In the genomic region with DNA sequence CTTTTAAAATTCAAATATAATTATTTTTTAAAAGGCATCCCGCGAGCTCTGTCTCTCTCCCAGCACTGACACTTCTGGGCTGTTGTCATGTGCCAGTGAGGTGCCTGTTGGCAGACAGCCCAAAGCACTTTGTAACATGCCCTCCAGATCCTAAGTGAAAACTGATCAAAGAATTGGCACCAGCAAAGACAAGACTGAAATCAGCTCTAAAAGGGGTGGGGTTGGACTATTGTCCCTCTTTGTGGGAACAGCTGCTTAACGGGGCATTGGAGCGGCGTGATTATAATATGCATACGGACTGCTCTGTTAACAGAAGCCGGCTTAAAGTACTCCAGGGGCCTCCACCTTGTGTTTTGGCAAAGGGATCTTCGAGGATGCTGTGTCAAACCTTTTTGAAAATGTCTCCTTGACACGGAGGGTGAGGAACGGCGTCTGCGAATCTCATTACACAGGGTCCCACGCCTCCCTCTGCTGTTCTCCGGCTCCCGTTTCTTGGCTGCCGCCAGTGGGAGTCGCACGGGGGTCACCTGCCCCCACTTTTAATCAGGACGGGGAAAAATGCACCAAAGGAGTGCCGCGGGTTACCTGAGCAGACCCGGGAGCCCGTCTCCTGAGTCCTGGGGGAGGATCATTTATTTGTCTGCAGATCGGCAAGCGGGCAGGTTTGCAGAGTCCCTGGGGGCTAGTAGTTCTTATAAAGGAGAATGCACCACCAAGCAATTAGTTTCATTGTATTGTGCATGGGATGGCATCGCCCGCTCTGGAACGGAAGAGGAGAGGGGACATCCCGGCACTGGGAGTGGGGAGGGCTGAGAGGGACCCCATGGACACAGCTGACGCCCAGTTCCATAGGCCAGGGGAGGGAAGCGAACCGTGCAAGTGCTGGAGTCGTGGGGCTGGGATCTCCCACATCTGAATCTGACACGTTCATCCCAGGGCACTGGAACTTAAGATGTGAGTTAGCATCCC, we compare ENCODE assay signal across 9 cellular contexts. TPM values are rescaled to one million over a fixed set of nuclear protein-coding genes. Genes with fewer than 3 reads are reported as not detected.
DNase-seq lines count a peak whose midpoint lies in the region; ATAC-seq, FAIRE-seq and TF ChIP-seq lines count a peak whose summit lies in the region.
"Had no signal": no experiment of that assay in that cellular context is flagged by ENCODE, and none has a peak within 500 bp of the region (broad histone marks: within the 10 kb centered on the region; RNA-seq: fewer than 3 reads in every experiment).

No MANE protein-coding gene starts in this region.

- no peak overlapping the region for H3K27ac ChIP-seq in endothelial cell of umbilical vein (ENCODE audit: insufficient read depth, low read depth, low read length)
- H3K27ac ChIP-seq: HL-60 had no signal

- H3K9ac ChIP-seq in endothelial cell of umbilical vein (replicated peaks; ENCODE audit: extremely low read depth, insufficient read depth, low read length) = no peak overlapping the region

- peak overlapping the region; percentile 14 for H3K4me3 Mint-ChIP-seq in osteocyte (ENCODE audit: unreplicated experiment)

- dilution Hi-C loops in endothelial cell of umbilical vein (cut with MboI; ENCODE audit: extremely low pct_ligation_motif_present, low sequenced_read_pairs) = no loop called here

- peaks cover 12% of the 10 kb centered on the region for H3K4me1 Mint-ChIP-seq in osteocyte (ENCODE audit: unreplicated experiment)

- no peak overlapping the region for H3K4me3 ChIP-seq in endothelial cell of umbilical vein (replicated peaks in 1 of 3; ENCODE audit: insufficient read depth in 1 of 3, low read depth in 1 of 3, low read length in 3 of 3)

- CTCF ChIA-PET in endothelial cell of umbilical vein (lab: Charles Lee) = interaction anchor here (0.9 to 1.8 kb wide), 4 partner anchors 9 to 776 kb away, joined by 3 to 8 read pairs (median 5); no protein-coding TSS in a partner anchor

- no peak overlapping the region for H2AFZ ChIP-seq in endothelial cell of umbilical vein (ENCODE audit: low read depth, low read length)

- no peak overlapping the region for H3K4me2 ChIP-seq in endothelial cell of umbilical vein (ENCODE audit: insufficient read depth, low read length)

- peaks cover 32% of the 10 kb centered on the region for H3K27me3 Mint-ChIP-seq in osteocyte (ENCODE audit: unreplicated experiment)

- in situ Hi-C loops in G401 (cut with HindIII; ENCODE audit: low sequenced_read_pairs) = no loop called here

- no peaks in the 10 kb centered on the region for H3K36me3 ChIP-seq in endothelial cell of umbilical vein (ENCODE audit: control insufficient read depth in 2 of 2, extremely low read depth in 1 of 2, insufficient read depth in 2 of 2, low read length in 2 of 2)

- no peaks in the 10 kb centered on the region for H3K4me1 ChIP-seq in endothelial cell of umbilical vein (ENCODE audit: control insufficient read depth, extremely low read depth, insufficient read depth, low read length)

- POLR2A ChIA-PET in endothelial cell of umbilical vein (lab: Charles Lee) = no interaction called here

- intact Hi-C loops in endothelial cell of umbilical vein (cut with micrococcal nuclease) = no loop called here

- no peaks in the 10 kb centered on the region for H4K20me1 ChIP-seq in endothelial cell of umbilical vein (replicated peaks; ENCODE audit: control insufficient read depth, extremely low read depth, insufficient read depth, low read length)

- no peak for FAIRE-seq in endothelial cell of umbilical vein (lab: Jason Lieb, UNC)

- no peak for TF ChIP-seq POLR2A in endothelial cell of umbilical vein (IDR thresholded peaks at IDR 0.05; ENCODE audit: low read depth, low read length)

- no peaks in the 10 kb centered on the region for H3K36me3 Mint-ChIP-seq in osteocyte (ENCODE audit: unreplicated experiment)

- H3K79me2 ChIP-seq in endothelial cell of umbilical vein (ENCODE audit: control insufficient read depth, insufficient read depth, low read length) = no peaks in the 10 kb centered on the region

- H3K9me3 Mint-ChIP-seq in osteocyte (ENCODE audit: unreplicated experiment) = no peaks in the 10 kb centered on the region

- no peaks in the 10 kb centered on the region for H3K9me3 ChIP-seq in endothelial cell of umbilical vein (replicated peaks; ENCODE audit: control insufficient read depth, insufficient read depth, low read length)

- H3K27ac Mint-ChIP-seq in osteocyte (ENCODE audit: unreplicated experiment) = no peak overlapping the region

- ATAC-seq in GM19023 (IDR thresholded peaks at IDR 0.05; ENCODE audit: unreplicated experiment) (no peak), GM21367 (IDR thresholded peaks at IDR 0.05; ENCODE audit: unreplicated experiment) (no peak)

- no peaks in the 10 kb centered on the region for H3K9me1 ChIP-seq in endothelial cell of umbilical vein (replicated peaks; ENCODE audit: control insufficient read depth, extremely low read depth, insufficient read depth, low read length)

- peaks cover 24 to 26% of the 10 kb centered on the region in 2 experiments for H3K27me3 ChIP-seq in endothelial cell of umbilical vein (ENCODE audit: control insufficient read depth in 2 of 2, insufficient read depth in 2 of 2, low read length in 2 of 2)

- BruUV-seq in endothelial cell of umbilical vein (replicated peaks; lab: Mats Ljungman, UMichigan) = no TSS peak

- TF ChIP-seq CTCF in endothelial cell of umbilical vein (IDR thresholded peaks at IDR 0.05; ENCODE audit: extremely low read depth in 1 of 2, insufficient read depth in 1 of 2, low read depth in 1 of 2, low read length in 2 of 2) = no peak
- no peak for TF ChIP-seq CTCF in osteocyte (IDR thresholded peaks at IDR 0.05)

- DNase-seq in G401 (ENCODE audit: low spot score) (peak; percentile 38), NCI-H524 (lab: John Stamatoyannopoulos, UW) (peak; percentile 37 to 74), endothelial cell of umbilical vein (ENCODE audit: low read depth, low spot score) (no peak), osteocyte (ENCODE audit: extremely low spot score, unreplicated experiment) (no peak), SK-N-DZ (ENCODE audit: low spot score) (no peak)
- no peak for DNase-seq in activated CD4-positive, alpha-beta T cell treated with anti-CD3 and anti-CD28 coated beads for 48 hours

TF ChIP-seq in endothelial cell of umbilical vein, 7 proteins besides CTCF, POLR2A, EP300 and RAD21:
- TF ChIP-seq GATA2 (IDR thresholded peaks at IDR 0.05; ENCODE audit: insufficient read depth, insufficient read length, low read depth, low read length) (no peak), EZH2 (IDR thresholded peaks at IDR 0.05; ENCODE audit: borderline replicate concordance, low read depth, low read length, severe bottlenecking) (peak; percentile 80), POLR2AphosphoS5 (IDR thresholded peaks at IDR 0.05; ENCODE audit: insufficient read depth, low read depth, low read length) (no peak)
- TF ChIP-seq, protein P1, sequence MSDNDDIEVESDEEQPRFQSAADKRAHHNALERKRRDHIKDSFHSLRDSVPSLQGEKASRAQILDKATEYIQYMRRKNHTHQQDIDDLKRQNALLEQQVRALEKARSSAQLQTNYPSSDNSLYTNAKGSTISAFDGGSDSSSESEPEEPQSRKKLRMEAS (IDR thresholded peaks at IDR 0.05; ENCODE audit: insufficient read depth, insufficient read length) = no peak

RNA-seq across cellular contexts. Expression of a gene that starts 44.3 kb away (rescaled TPM):
- 37.4 and 46.3 TPM in 2 replicates for total RNA-seq in G401 (2014; rRNA removed; shearing (Covaris generic))
- total RNA-seq in endothelial cell of umbilical vein = 40.4 and 50.0 TPM in 2 replicates
- 17.5 and 20.2 TPM in 2 replicates for polyA plus RNA-seq in endothelial cell of umbilical vein
- polyA plus RNA-seq in endothelial cell of umbilical vein (2011; cell fraction: cytosol; rRNA removed) = 15.2 and 17.8 TPM in 2 replicates
- 8.1 and 10.9 TPM in 2 replicates for polyA plus RNA-seq in endothelial cell of umbilical vein (2011; cell fraction: nucleus; rRNA removed)
- 21.8 and 22.5 TPM in 2 replicates for polyA plus RNA-seq in endothelial cell of umbilical vein (2012)
- 27.7 and 35.0 TPM in 2 replicates for polyA minus RNA-seq in endothelial cell of umbilical vein
- 13.6 TPM for polyA minus RNA-seq in endothelial cell of umbilical vein (2011; cell fraction: cytosol; rRNA and poly(A)+ RNA removed)
- 10.1 and 10.6 TPM in 2 replicates for polyA minus RNA-seq in endothelial cell of umbilical vein (2011; cell fraction: nucleus; rRNA and poly(A)+ RNA removed)
- total RNA-seq in osteocyte = 36.9 and 37.7 TPM in 2 replicates
- 25.0 and 38.0 TPM in 2 replicates for polyA plus RNA-seq in SK-N-DZ (2014; cell fraction: cytosol; rRNA removed)
- polyA plus RNA-seq in SK-N-DZ (2014; cell fraction: nucleus; rRNA removed) = 12.8 and 18.9 TPM in 2 replicates

RNA-seq across cellular contexts. Expression of a gene that starts 44.6 kb away (rescaled TPM):
- 5.3 and 7.8 TPM in 2 replicates for total RNA-seq in G401 (2014; rRNA removed; shearing (Covaris generic))
- total RNA-seq in endothelial cell of umbilical vein = 5.1 and 6.6 TPM in 2 replicates
- polyA plus RNA-seq in endothelial cell of umbilical vein = 1.4 and 1.7 TPM in 2 replicates
- polyA plus RNA-seq in endothelial cell of umbilical vein (2011; cell fraction: cytosol; rRNA removed) = 1.5 TPM in 2 replicates
- 1.8 TPM in 2 replicates for polyA plus RNA-seq in endothelial cell of umbilical vein (2011; cell fraction: nucleus; rRNA removed)
- 0.23 and 0.46 TPM in 2 replicates for polyA plus RNA-seq in endothelial cell of umbilical vein (2012)
- 5.2 and 6.8 TPM in 2 replicates for polyA minus RNA-seq in endothelial cell of umbilical vein
- 14.1 TPM for polyA minus RNA-seq in endothelial cell of umbilical vein (2011; cell fraction: cytosol; rRNA and poly(A)+ RNA removed)
- 1.3 and 1.9 TPM in 2 replicates for polyA minus RNA-seq in endothelial cell of umbilical vein (2011; cell fraction: nucleus; rRNA and poly(A)+ RNA removed)
- 8.2 and 9.6 TPM in 2 replicates for total RNA-seq in osteocyte
- 30.6 and 38.3 TPM in 2 replicates for polyA plus RNA-seq in SK-N-DZ (2014; cell fraction: cytosol; rRNA removed)
- 28.4 and 56.8 TPM in 2 replicates for polyA plus RNA-seq in SK-N-DZ (2014; cell fraction: nucleus; rRNA removed)

Comparison
In these comparisons a context has a peak if more than half of its experiments do, and no peak if none do; other contexts are left out.
1. DNase-seq: peak in G401 (single experiment) and NCI-H524 (2 of 2); none in endothelial cell of umbilical vein (single experiment), osteocyte (single experiment), activated CD4-positive, alpha-beta T cell treated with anti-CD3 and anti-CD28 coated beads for 48 hours (single experiment) and SK-N-DZ (single experiment).